Comparison of ENCODE assay signal across 13 cellular contexts in the genomic region with DNA sequence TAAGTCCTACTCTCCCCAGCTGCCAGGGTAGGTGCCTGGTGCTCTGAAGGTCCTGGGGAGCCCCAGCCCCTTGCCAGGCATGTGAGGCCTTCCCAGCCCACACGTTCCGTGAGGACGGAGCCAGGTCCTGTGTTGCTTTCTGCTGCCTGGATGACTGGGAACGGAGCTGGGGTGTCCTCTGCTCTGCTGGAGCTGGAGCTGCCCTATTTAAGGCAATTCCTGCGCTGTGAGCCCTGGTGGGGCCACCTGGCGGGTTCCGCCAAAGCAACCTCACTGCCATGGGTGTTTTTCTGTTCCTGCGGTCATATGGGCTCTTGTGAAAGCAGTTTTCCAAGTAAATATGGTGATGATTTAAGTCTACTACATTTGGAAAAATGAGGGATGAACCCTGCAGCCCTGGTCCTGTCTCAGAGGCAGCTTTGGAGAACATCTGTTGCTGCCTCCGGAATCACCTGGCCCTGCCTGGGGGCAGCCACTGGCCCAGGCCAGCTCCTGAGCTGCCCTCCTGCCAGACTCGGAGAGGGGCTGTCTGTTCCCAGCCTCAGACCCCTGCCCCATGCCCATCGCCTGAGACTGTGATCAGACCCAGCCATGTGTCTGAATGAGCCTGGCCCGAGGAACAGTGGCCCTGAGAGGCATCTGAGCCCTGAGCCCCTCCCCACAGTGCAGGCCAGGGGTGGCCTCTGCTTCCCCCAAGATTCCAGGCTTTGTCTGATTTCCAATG. TPM values are rescaled to one million over a fixed set of nuclear protein-coding genes. Genes with fewer than 3 reads are reported as not detected.
DNase-seq lines count a peak whose midpoint lies in the region; ATAC-seq and TF ChIP-seq lines count a peak whose summit lies in the region.
"Had no signal": no experiment of that assay in that cellular context is flagged by ENCODE, and none has a peak within 500 bp of the region (broad histone marks: within the 10 kb centered on the region; RNA-seq: fewer than 3 reads in every experiment).

No MANE protein-coding gene starts in this region.

- H3K9me3 ChIP-seq in mesenchymal stem cell (ENCODE audit: control insufficient read depth, low read length) (no peaks in the 10 kb centered on the region), thyroid gland (no peaks in the 10 kb centered on the region)

- CTCF ChIA-PET in activated B cell treated with CpG ODN at 0.5 μM for 24 hours (lab: Charles Lee) = no interaction called here

- intact Hi-C loops in Right ventricle myocardium inferior (cut with DNase I) (no loop called here), Right ventricle myocardium superior (cut with DNase I) (no loop called here), activated B cell treated with CpG ODN at 0.5 μM for 24 hours (cut with micrococcal nuclease) (no loop called here), thyroid gland (cut with DNase I) (no loop called here)

- no peak overlapping the region for H3K4me3 ChIP-seq in mesenchymal stem cell (ENCODE audit: insufficient read depth in 1 of 2, low read depth in 1 of 2, low read length in 2 of 2)
- H3K4me3 ChIP-seq in thyroid gland (replicated peaks in 1 of 3) = no peak overlapping the region

- POLR2A ChIA-PET in activated B cell treated with CpG ODN at 0.5 μM for 24 hours (lab: Charles Lee) = no interaction called here

- no peak overlapping the region for H3K4me2 ChIP-seq in mesenchymal stem cell (ENCODE audit: low read length, poor library complexity, severe bottlenecking)

- peak overlapping the region; percentile 99 for H3K18ac ChIP-seq in mesenchymal stem cell (ENCODE audit: low read depth in 1 of 2, low read length in 2 of 2)

- DNase-seq in Right ventricle myocardium inferior (ENCODE audit: missing footprints) = peak; percentile 65
- no peak for DNase-seq in Right ventricle myocardium superior
- DNase-seq in activated B cell treated with CpG ODN at 0.5 μM for 24 hours = peak; percentile 11
- no peak for DNase-seq in mesenchymal stem cell
- peak in 1 of 2 donors; percentile 8 for DNase-seq in thyroid gland
- no peak for DNase-seq in caudate nucleus (lab: John Stamatoyannopoulos, UW)
- DNase-seq in DMS79 treated with DMSO at 0.1 percent for 48 hours (lab: John Stamatoyannopoulos, UW) = no peak
- no peak for DNase-seq in NCI-H2107 treated with DMSO at 0.1 percent for 48 hours (lab: John Stamatoyannopoulos, UW; ENCODE audit: unreplicated experiment)
- DNase-seq: activated CD4-positive, alpha-beta T cell treated with anti-CD3 and anti-CD28 coated beads, Interleukin-2, amount 10 ng/mL, durations not matched to agents 7 days and 5 days; KBM-7; NCI-H187; T-cell had no signal

- WGBS in mesenchymal stem cell = 89% methylated on average over 12 of the region's 12 CpGs
- WGBS in thyroid gland, 2 donors = 92 to 95% methylated on average over 6 to 12 of the region's 12 CpGs

- H3K27ac Mint-ChIP-seq in activated B cell treated with CpG ODN at 0.5 μM for 24 hours = no peak overlapping the region
- H3K27ac Mint-ChIP-seq: activated CD4-positive, alpha-beta T cell treated with anti-CD3 and anti-CD28 coated beads, Interleukin-2, amount 10 ng/mL, durations not matched to agents 7 days and 5 days; activated T-helper 2 cell treated with anti-CD3 and anti-CD28 coated beads, Interferon-gamma antibody, Interleukin-2, Interleukin-4, amounts not matched to agents 10 μg/mL and 5 μg/mL and 100 μg/mL, durations not matched to agents 14 hours and 24 hours and 36 hours; T-cell had no signal

- no peaks in the 10 kb centered on the region for H3K36me3 Mint-ChIP-seq in activated B cell treated with CpG ODN at 0.5 μM for 24 hours (ENCODE audit: low read depth)
- H3K36me3 Mint-ChIP-seq: T-cell had no signal

- peaks cover 6% of the 10 kb centered on the region for H3K4me1 Mint-ChIP-seq in activated B cell treated with CpG ODN at 0.5 μM for 24 hours
- H3K4me1 Mint-ChIP-seq: activated CD4-positive, alpha-beta T cell treated with anti-CD3 and anti-CD28 coated beads, Interleukin-2, amount 10 ng/mL, durations not matched to agents 7 days and 5 days had no signal

- H3K79me1 ChIP-seq in mesenchymal stem cell (replicated peaks; ENCODE audit: low read length, poor library complexity, severe bottlenecking) = no peaks in the 10 kb centered on the region

- H3K4me1 ChIP-seq in mesenchymal stem cell (ENCODE audit: control insufficient read depth, insufficient read depth, low read depth, low read length) (peaks cover 69% of the 10 kb centered on the region), thyroid gland (peaks cover 65 to 82% of the 10 kb centered on the region in 2 donors)

- H3K9ac ChIP-seq in mesenchymal stem cell (ENCODE audit: low read length) = peak overlapping the region; percentile 86

- peak overlapping the region; percentile 100 for H2BK5ac ChIP-seq in mesenchymal stem cell (ENCODE audit: low read depth, low read length, poor library complexity, severe bottlenecking)

- peaks cover 21% of the 10 kb centered on the region for H3K27me3 Mint-ChIP-seq in activated B cell treated with CpG ODN at 0.5 μM for 24 hours

- no peak for TF ChIP-seq POLR2A in thyroid gland (IDR thresholded peaks at IDR 0.05)

- H2BK120ac ChIP-seq in mesenchymal stem cell (ENCODE audit: low read depth, low read length) = peak overlapping the region; percentile 99

- no peak overlapping the region for H2AFZ ChIP-seq in mesenchymal stem cell (ENCODE audit: low read depth, low read length)

- H2AK5ac ChIP-seq in mesenchymal stem cell (ENCODE audit: low read length, severe bottlenecking) = peak overlapping the region; percentile 99

- no peaks in the 10 kb centered on the region for H3K27me3 ChIP-seq in mesenchymal stem cell (ENCODE audit: control insufficient read depth in 1 of 2, insufficient read depth in 1 of 2, low read length in 2 of 2)
- H3K27me3 ChIP-seq in thyroid gland = no peaks in the 10 kb centered on the region

- H3K27ac ChIP-seq in mesenchymal stem cell (ENCODE audit: low read length, poor library complexity, severe bottlenecking) (peak overlapping the region; percentile 99), thyroid gland (peak overlapping the region; percentile 79 to 84 (median 79)), caudate nucleus (ENCODE audit: low read depth, low read length) (no peak overlapping the region)

- H3K4ac ChIP-seq in mesenchymal stem cell (ENCODE audit: low read depth in 1 of 2, low read length in 2 of 2) = peak overlapping the region; percentile 88 to 97

- peak overlapping the region; percentile 93 for H2BK15ac ChIP-seq in mesenchymal stem cell (ENCODE audit: low read depth, poor library complexity, severe bottlenecking)

- H4K91ac ChIP-seq in mesenchymal stem cell (ENCODE audit: low read length) = peak overlapping the region; percentile 100

- peak overlapping the region in 1 of 2 experiments; percentile 85 for H3K23ac ChIP-seq in mesenchymal stem cell (ENCODE audit: low read length in 2 of 2)

- H3K4me3 Mint-ChIP-seq in activated B cell treated with CpG ODN at 0.5 μM for 24 hours = no peak overlapping the region
- H3K4me3 Mint-ChIP-seq: activated CD4-positive, alpha-beta T cell treated with anti-CD3 and anti-CD28 coated beads, Interleukin-2, amount 10 ng/mL, durations not matched to agents 7 days and 5 days; T-cell had no signal

- no peaks in the 10 kb centered on the region for H3K9me3 Mint-ChIP-seq in activated B cell treated with CpG ODN at 0.5 μM for 24 hours
- H3K9me3 Mint-ChIP-seq: activated CD4-positive, alpha-beta T cell treated with anti-CD3 and anti-CD28 coated beads, Interleukin-2, amount 10 ng/mL, durations not matched to agents 7 days and 5 days; activated T-helper 2 cell treated with anti-CD3 and anti-CD28 coated beads, Interferon-gamma antibody, Interleukin-2, Interleukin-4, amounts not matched to agents 10 μg/mL and 5 μg/mL and 100 μg/mL, durations not matched to agents 14 hours and 24 hours and 36 hours; T-cell had no signal

- ATAC-seq in Right ventricle myocardium inferior (no peak), Right ventricle myocardium superior (ENCODE audit: poor library complexity) (no peak), activated B cell treated with CpG ODN at 0.5 μM for 24 hours (ENCODE audit: low read depth) (no peak)
- ATAC-seq: T-cell had no signal

- peak overlapping the region in 1 of 2 experiments; percentile 92 for H3K14ac ChIP-seq in mesenchymal stem cell (ENCODE audit: low read length in 2 of 2)

- peak overlapping the region; percentile 100 for H4K8ac ChIP-seq in mesenchymal stem cell (ENCODE audit: low read length)

- H3K36me3 ChIP-seq in mesenchymal stem cell (ENCODE audit: control insufficient read depth in 1 of 2, insufficient read depth in 2 of 2, low read depth in 1 of 2, low read length in 2 of 2) (no peaks in the 10 kb centered on the region), thyroid gland (no peaks in the 10 kb centered on the region)

- no peak for TF ChIP-seq CTCF in activated B cell treated with CpG ODN at 0.5 μM for 24 hours (IDR thresholded peaks at IDR 0.05)
- TF ChIP-seq CTCF in thyroid gland (IDR thresholded peaks at IDR 0.05) = no peak

- peak overlapping the region; percentile 99 for H2BK12ac ChIP-seq in mesenchymal stem cell (ENCODE audit: low read length in 2 of 2)

RNA-seq across cellular contexts. Expression of gene FGFRL1, which starts 33.2 kb away (rescaled TPM):
- total RNA-seq in Right ventricle myocardium inferior = 21.0 TPM
- 22.2 TPM for total RNA-seq in Right ventricle myocardium superior
- total RNA-seq in activated B cell treated with CpG ODN at 0.5 μM for 24 hours = 4.2 and 5.6 TPM in 2 replicates
- polyA plus RNA-seq in mesenchymal stem cell (2013, experiment 1 of 2) = 23.4 TPM
- 23.1 TPM for polyA plus RNA-seq in mesenchymal stem cell (2013, experiment 2 of 2)
- total RNA-seq in thyroid gland = 10 to 100 TPM; 59.0 to 93.9 (median 77.2) TPM

RNA-seq across cellular contexts. Expression of gene SLC26A1, which starts 51.4 kb away (rescaled TPM):
- total RNA-seq in Right ventricle myocardium inferior = not detected
- 0.19 TPM for total RNA-seq in Right ventricle myocardium superior
- total RNA-seq in activated B cell treated with CpG ODN at 0.5 μM for 24 hours = 0.15 TPM in 1 of 2 replicates, not detected in the other
- 0.15 TPM for polyA plus RNA-seq in mesenchymal stem cell (2013, experiment 1 of 2)
- 0.26 TPM for polyA plus RNA-seq in mesenchymal stem cell (2013, experiment 2 of 2)
- total RNA-seq in thyroid gland = under 1 TPM; 0.15 to 0.33 (median 0.24) TPM

RNA-seq across cellular contexts. Expression of gene IDUA, which starts 57.8 kb away (rescaled TPM):
- total RNA-seq in Right ventricle myocardium inferior (8.6 TPM), Right ventricle myocardium superior (8.4 TPM), activated B cell treated with CpG ODN at 0.5 μM for 24 hours (24.7 and 32.9 TPM in 2 replicates), thyroid gland (10 to 100 TPM in 3 of 4 donors, 1 to 10 TPM in 1; 9.7 to 32.3 (median 25.0) TPM)
- 14.5 TPM for polyA plus RNA-seq in mesenchymal stem cell (2013, experiment 1 of 2)
- polyA plus RNA-seq in mesenchymal stem cell (2013, experiment 2 of 2) = 13.8 TPM

Comparison
In these comparisons a context has a peak if more than half of its experiments do, and no peak if none do; other contexts are left out.
1. DNase-seq: peak in Right ventricle myocardium inferior (single experiment) and activated B cell treated with CpG ODN at 0.5 μM for 24 hours (single experiment); none in Right ventricle myocardium superior (single experiment), mesenchymal stem cell (single experiment), caudate nucleus (0 of 61), DMS79 treated with DMSO at 0.1 percent for 48 hours (single experiment) and NCI-H2107 treated with DMSO at 0.1 percent for 48 hours (single experiment).